25 cellular contexts compared by ENCODE assay signal in the genomic region with DNA sequence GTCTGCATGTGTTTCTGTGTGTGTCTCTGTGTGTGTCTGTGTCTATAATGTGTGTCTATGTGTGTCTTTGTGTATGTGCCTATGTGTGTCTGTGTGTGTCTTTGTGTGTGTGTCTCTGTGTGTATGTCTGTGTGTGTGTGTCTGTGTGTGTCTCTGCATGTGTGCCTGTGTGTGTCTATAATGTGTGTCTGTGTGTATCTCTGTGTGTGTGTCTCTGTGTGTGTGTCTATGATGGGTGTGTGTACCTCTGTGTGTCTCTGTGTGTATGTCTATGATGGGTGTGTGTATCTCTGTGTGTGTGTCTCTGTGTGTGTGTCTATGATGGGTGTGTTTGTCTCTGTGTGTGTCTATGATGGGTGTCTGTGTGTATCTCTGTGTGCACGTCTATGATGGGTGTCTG.
"Had no signal": no experiment of that assay in that cellular context is flagged by ENCODE, and none has a peak within 500 bp of the region (broad histone marks: within the 10 kb centered on the region; RNA-seq: fewer than 3 reads in every experiment).

No MANE protein-coding gene starts in this region.

- H3K4me3 ChIP-seq: ascending aorta, breast epithelium, esophagus muscularis mucosa, gastroesophageal sphincter, heart left ventricle, mucosa of descending colon, pancreas, sigmoid colon, thoracic aorta had no signal

- H3K9me3 Mint-ChIP-seq: activated CD4-positive, alpha-beta memory T cell treated with anti-CD3 and anti-CD28 coated beads, Interleukin-2, amount 10 ng/mL, durations not matched to agents 7 days and 5 days; dendritic cell treated with granulocyte-macrophage colony-stimulating factor and Interleukin-4, amounts not matched to agents 40 ng/mL and 50 ng/mL, for 4 days; memory B cell; naive B cell; stimulated activated naive B cell treated with anti-CD40 and anti-IgM and Interleukin-4, amounts not matched to agents 10 μg/mL and 1 μg/mL and 100 μg/mL, for 72 hours had no signal

- ATAC-seq: activated CD8-positive, alpha-beta memory T cell treated with anti-CD3 and anti-CD28 coated beads, Interleukin-2, amount 10 ng/mL, durations not matched to agents 7 days and 5 days; gastroesophageal sphincter; mucosa of descending colon; pancreas; stimulated activated naive B cell treated with anti-CD40 and anti-IgM and Interleukin-4, amounts not matched to agents 10 μg/mL and 1 μg/mL and 100 μg/mL, for 72 hours had no signal

- H3K36me3 ChIP-seq: ascending aorta, breast epithelium, esophagus muscularis mucosa, gastroesophageal sphincter, heart left ventricle, neutrophil, pancreas, sigmoid colon, thoracic aorta had no signal

- FAIRE-seq: endothelial cell of umbilical vein, pancreas had no signal

- H3K4me3 Mint-ChIP-seq: activated CD4-positive, alpha-beta memory T cell treated with anti-CD3 and anti-CD28 coated beads, Interleukin-2, amount 10 ng/mL, durations not matched to agents 7 days and 5 days; activated CD8-positive, alpha-beta memory T cell treated with anti-CD3 and anti-CD28 coated beads, Interleukin-2, amount 10 ng/mL, durations not matched to agents 7 days and 5 days; dendritic cell treated with granulocyte-macrophage colony-stimulating factor and Interleukin-4, amounts not matched to agents 40 ng/mL and 50 ng/mL, for 4 days; memory B cell; naive B cell; stimulated activated naive B cell treated with anti-CD40 and anti-IgM and Interleukin-4, amounts not matched to agents 10 μg/mL and 1 μg/mL and 100 μg/mL, for 72 hours had no signal

- DNase-seq: activated CD4-positive, alpha-beta memory T cell treated with anti-CD3 and anti-CD28 coated beads, Interleukin-2, amount 10 ng/mL, durations not matched to agents 7 days and 5 days; activated CD4-positive, alpha-beta T cell treated with anti-CD3 and anti-CD28 coated beads for 48 hours; activated CD4-positive, CD25-positive, alpha-beta regulatory T cell; activated CD8-positive, alpha-beta memory T cell treated with anti-CD3 and anti-CD28 coated beads, Interleukin-2, amount 10 ng/mL, durations not matched to agents 7 days and 5 days; activated effector memory CD4-positive, alpha-beta T cell treated with Interleukin-2 at 50 U/mL for 16 hours; activated naive CD4-positive, alpha-beta T cell treated with anti-CD3 and anti-CD28 coated beads, Interleukin-2, amount 50 U/mL, for 16 hours; activated T-cell treated with anti-CD3 and anti-CD28 coated beads, Interleukin-2, amount 50 U/mL, for 48 hours; effector CD8-positive, alpha-beta T cell; heart left ventricle; mucosa of descending colon; naive B cell; sigmoid colon; stimulated activated naive B cell treated with anti-CD40 and anti-IgM and Interleukin-4, amounts not matched to agents 10 μg/mL and 1 μg/mL and 100 μg/mL, for 72 hours; T-helper 1 cell; T1000 had no signal

- H3K27me3 ChIP-seq: ascending aorta, breast epithelium, gastroesophageal sphincter, heart left ventricle, neutrophil, pancreas, sigmoid colon had no signal

- H3K27ac ChIP-seq: ascending aorta, breast epithelium, esophagus muscularis mucosa, gastroesophageal sphincter, heart left ventricle, neutrophil, pancreas, sigmoid colon, thoracic aorta had no signal

- H3K27ac Mint-ChIP-seq: activated CD4-positive, alpha-beta memory T cell treated with anti-CD3 and anti-CD28 coated beads, Interleukin-2, amount 10 ng/mL, durations not matched to agents 7 days and 5 days; activated CD8-positive, alpha-beta memory T cell treated with anti-CD3 and anti-CD28 coated beads, Interleukin-2, amount 10 ng/mL, durations not matched to agents 7 days and 5 days; dendritic cell treated with granulocyte-macrophage colony-stimulating factor and Interleukin-4, amounts not matched to agents 40 ng/mL and 50 ng/mL, for 4 days; memory B cell; naive B cell; stimulated activated naive B cell treated with anti-CD40 and anti-IgM and Interleukin-4, amounts not matched to agents 10 μg/mL and 1 μg/mL and 100 μg/mL, for 72 hours had no signal

- H3K4me1 ChIP-seq: ascending aorta, breast epithelium, esophagus muscularis mucosa, gastroesophageal sphincter, heart left ventricle, pancreas, sigmoid colon had no signal

- H3K36me3 Mint-ChIP-seq: activated CD8-positive, alpha-beta memory T cell treated with anti-CD3 and anti-CD28 coated beads, Interleukin-2, amount 10 ng/mL, durations not matched to agents 7 days and 5 days; memory B cell; naive B cell; stimulated activated naive B cell treated with anti-CD40 and anti-IgM and Interleukin-4, amounts not matched to agents 10 μg/mL and 1 μg/mL and 100 μg/mL, for 72 hours had no signal

- H3K4me1 Mint-ChIP-seq: activated CD4-positive, alpha-beta memory T cell treated with anti-CD3 and anti-CD28 coated beads, Interleukin-2, amount 10 ng/mL, durations not matched to agents 7 days and 5 days; activated CD8-positive, alpha-beta memory T cell treated with anti-CD3 and anti-CD28 coated beads, Interleukin-2, amount 10 ng/mL, durations not matched to agents 7 days and 5 days; memory B cell; naive B cell; stimulated activated naive B cell treated with anti-CD40 and anti-IgM and Interleukin-4, amounts not matched to agents 10 μg/mL and 1 μg/mL and 100 μg/mL, for 72 hours had no signal

- H3K9me3 ChIP-seq: ascending aorta, breast epithelium, esophagus muscularis mucosa, gastroesophageal sphincter, heart left ventricle, mucosa of descending colon, neutrophil, pancreas, sigmoid colon, thoracic aorta had no signal

- H3K27me3 Mint-ChIP-seq: activated CD8-positive, alpha-beta memory T cell treated with anti-CD3 and anti-CD28 coated beads, Interleukin-2, amount 10 ng/mL, durations not matched to agents 7 days and 5 days; memory B cell; naive B cell; stimulated activated naive B cell treated with anti-CD40 and anti-IgM and Interleukin-4, amounts not matched to agents 10 μg/mL and 1 μg/mL and 100 μg/mL, for 72 hours had no signal
